19 cellular contexts compared by ENCODE assay signal in genomic region chr5:101425345-101425744, GRCh38.
DNase-seq lines count a peak whose midpoint lies in the region; ATAC-seq and TF ChIP-seq lines count a peak whose summit lies in the region.
"Had no signal": no experiment of that assay in that cellular context is flagged by ENCODE, and none has a peak within 500 bp of the region (broad histone marks: within the 10 kb centered on the region; RNA-seq: fewer than 3 reads in every experiment).

No MANE protein-coding gene starts in this region.

- no peaks in the 10 kb centered on the region for H3F3A ChIP-seq in SK-N-SH (replicated peaks; ENCODE audit: insufficient read depth)

- TF ChIP-seq CTCF in SK-N-SH (IDR thresholded peaks at IDR 0.05) (no peak), fibroblast of lung (conservative IDR thresholded peaks at IDR 0.05 in 1 of 2, IDR thresholded peaks at IDR 0.05 in 1 of 2; ENCODE audit: low read depth in 1 of 2, low read length in 2 of 2) (no peak), WTC11 (IDR thresholded peaks at IDR 0.05) (no peak)

- 0 out of 2 replicates have a peak overlapping the region, but pooled peaks have one; percentile 47 for H2AFZ ChIP-seq in SK-N-SH (ENCODE audit: low read depth)
- no peak overlapping the region for H2AFZ ChIP-seq in fibroblast of lung (ENCODE audit: low read length)

- H3K27me3 ChIP-seq in SK-N-SH (ENCODE audit: insufficient read depth) (no peaks in the 10 kb centered on the region), fibroblast of lung (ENCODE audit: control insufficient read depth, insufficient read depth, low read length) (no peaks in the 10 kb centered on the region)
- H3K27me3 ChIP-seq: gastroesophageal sphincter, right lobe of liver had no signal

- H3K9me3 ChIP-seq in SK-N-SH, result no peaks in the 10 kb centered on the region
- no peaks in the 10 kb centered on the region for H3K9me3 ChIP-seq in fibroblast of lung (ENCODE audit: control insufficient read depth, insufficient read depth, low read depth, low read length)
- H3K9me3 ChIP-seq: gastroesophageal sphincter, right lobe of liver had no signal

- H3K4me1 ChIP-seq in SK-N-SH (ENCODE audit: control insufficient read depth in 1 of 2, insufficient read depth in 2 of 2, low read depth in 1 of 2, low read length in 1 of 2), result no peaks in the 10 kb centered on the region
- no peaks in the 10 kb centered on the region for H3K4me1 ChIP-seq in fibroblast of lung (ENCODE audit: control insufficient read depth, extremely low read depth, insufficient read depth, low read length)
- H3K4me1 ChIP-seq: gastroesophageal sphincter, right lobe of liver had no signal

- peaks cover 4% of the 10 kb centered on the region for H3K9me3 Mint-ChIP-seq in WTC11
- H3K9me3 Mint-ChIP-seq in activated T-cell treated with anti-CD3 and anti-CD28 coated beads, Interleukin-2, amount 50 U/mL, for 4 hours, result no peaks in the 10 kb centered on the region
- H3K9me3 Mint-ChIP-seq: activated CD4-positive, alpha-beta T cell treated with anti-CD3 and anti-CD28 coated beads, Interleukin-2, amount 10 ng/mL, durations not matched to agents 24 days and 14 days; stimulated activated naive CD8-positive, alpha-beta T cell treated with anti-CD3 and anti-CD28 coated beads, Interleukin-15, amount 100 ng/mL, for 72 hours had no signal

- H3K4me1 Mint-ChIP-seq in WTC11, result no peaks in the 10 kb centered on the region
- no peaks in the 10 kb centered on the region for H3K4me1 Mint-ChIP-seq in activated T-cell treated with anti-CD3 and anti-CD28 coated beads, Interleukin-2, amount 50 U/mL, for 4 hours (ENCODE audit: low read depth)
- H3K4me1 Mint-ChIP-seq: activated CD4-positive, alpha-beta T cell treated with anti-CD3 and anti-CD28 coated beads, Interleukin-2, amount 10 ng/mL, durations not matched to agents 24 days and 14 days; stimulated activated naive CD8-positive, alpha-beta T cell treated with anti-CD3 and anti-CD28 coated beads, Interleukin-15, amount 100 ng/mL, for 72 hours had no signal

- intact Hi-C loops in sciatic nerve (cut with DNase I), result no loop called here

- H3K27ac Mint-ChIP-seq in WTC11, result no peak overlapping the region
- H3K27ac Mint-ChIP-seq: activated CD4-positive, alpha-beta T cell treated with anti-CD3 and anti-CD28 coated beads, Interleukin-2, amount 10 ng/mL, durations not matched to agents 24 days and 14 days; stimulated activated naive CD8-positive, alpha-beta T cell treated with anti-CD3 and anti-CD28 coated beads, Interleukin-15, amount 100 ng/mL, for 72 hours had no signal

- H3K36me3 Mint-ChIP-seq in WTC11, result no peaks in the 10 kb centered on the region
- no peaks in the 10 kb centered on the region for H3K36me3 Mint-ChIP-seq in activated T-cell treated with anti-CD3 and anti-CD28 coated beads, Interleukin-2, amount 50 U/mL, for 4 hours (ENCODE audit: insufficient read depth)

- ATAC-seq in SK-N-SH treated with all-trans-retinoic acid at 6 μM for 48 hours (no peak), sciatic nerve (peak; percentile 78), WTC11 (no peak), GM21381 (IDR thresholded peaks at IDR 0.05; ENCODE audit: unreplicated experiment) (no peak)
- ATAC-seq in activated T-cell treated with anti-CD3 and anti-CD28 coated beads, Interleukin-2, amount 50 U/mL, for 4 hours, result no peak
- ATAC-seq: gastroesophageal sphincter; GM12878; right lobe of liver; stimulated activated naive CD8-positive, alpha-beta T cell treated with anti-CD3 and anti-CD28 coated beads, Interleukin-15, amount 100 ng/mL, for 72 hours had no signal

- no peaks in the 10 kb centered on the region for H3K9me2 ChIP-seq in SK-N-SH

- POLR2A ChIA-PET in SK-N-SH (lab: Yijun Ruan, JAX), result no interaction called here
- POLR2A ChIA-PET in WTC11 (lab: Charles Lee), result no interaction called here

- H3K9ac ChIP-seq in SK-N-SH (no peak overlapping the region), fibroblast of lung (ENCODE audit: insufficient read depth, low read length) (no peak overlapping the region)

- DNase-seq in SK-N-SH (no peak), fibroblast of lung (ENCODE audit: low read depth in 2 of 2) (peak; percentile 23 to 33), sciatic nerve (ENCODE audit: low spot score) (no peak), WTC11 (ENCODE audit: low spot score) (no peak), NCI-H510A (lab: John Stamatoyannopoulos, UW) (no peak)
- DNase-seq in activated T-cell treated with anti-CD3 and anti-CD28 coated beads, Interleukin-2, amount 50 U/mL, for 4 hours, result no peak
- DNase-seq: 8988T; activated CD4-positive, alpha-beta T cell treated with anti-CD3 and anti-CD28 coated beads, Interleukin-2, amount 10 ng/mL, durations not matched to agents 24 days and 14 days; activated effector memory CD4-positive, alpha-beta T cell treated with anti-CD3 and anti-CD28 coated beads, Interleukin-2, amount 50 U/mL, for 16 hours; C1 segment of cervical spinal cord; left cardiac atrium; NCI-H146; right lobe of liver; stimulated activated CD4-positive, alpha-beta T cell treated with anti-CD3 and anti-CD28 coated beads, Interleukin-2, amount 100 ng/mL, for 24 hours; stimulated activated naive CD8-positive, alpha-beta T cell treated with anti-CD3 and anti-CD28 coated beads, Interleukin-15, amount 100 ng/mL, for 72 hours had no signal

- no peak for TF ChIP-seq EP300 in SK-N-SH (IDR thresholded peaks at IDR 0.05; ENCODE audit: borderline replicate concordance in 1 of 2, low read depth in 1 of 2, low read length in 1 of 2)

- CTCF ChIA-PET in SK-N-SH (lab: Yijun Ruan, JAX), result no interaction called here
- CTCF ChIA-PET in WTC11 (lab: Charles Lee), result no interaction called here

- H3K4me3 ChIP-seq in SK-N-SH (ENCODE audit: low read depth in 2 of 2, low read length in 1 of 2), result no peak overlapping the region
- no peak overlapping the region for H3K4me3 ChIP-seq in fibroblast of lung (replicated peaks in 1 of 4; ENCODE audit: control extremely low read depth in 1 of 4, insufficient read depth in 1 of 4, low read depth in 3 of 4, low read length in 4 of 4)
- H3K4me3 ChIP-seq: gastroesophageal sphincter, GM12878, right lobe of liver had no signal

- H4K20me1 ChIP-seq in SK-N-SH (ENCODE audit: insufficient read depth) (no peaks in the 10 kb centered on the region), fibroblast of lung (ENCODE audit: control insufficient read depth, extremely low read depth, insufficient read depth, low read length) (no peaks in the 10 kb centered on the region)

- no peak overlapping the region for H3K4me3 Mint-ChIP-seq in WTC11
- no peak overlapping the region for H3K4me3 Mint-ChIP-seq in activated T-cell treated with anti-CD3 and anti-CD28 coated beads, Interleukin-2, amount 50 U/mL, for 4 hours
- H3K4me3 Mint-ChIP-seq: activated CD4-positive, alpha-beta T cell treated with anti-CD3 and anti-CD28 coated beads, Interleukin-2, amount 10 ng/mL, durations not matched to agents 24 days and 14 days; stimulated activated naive CD8-positive, alpha-beta T cell treated with anti-CD3 and anti-CD28 coated beads, Interleukin-15, amount 100 ng/mL, for 72 hours had no signal

- H3K27ac ChIP-seq in SK-N-SH (ENCODE audit: low read depth in 2 of 2, low read length in 1 of 2) (no peak overlapping the region), fibroblast of lung (ENCODE audit: insufficient read depth, low read length) (no peak overlapping the region)
- H3K27ac ChIP-seq: gastroesophageal sphincter, right lobe of liver had no signal

- H3K79me2 ChIP-seq in SK-N-SH (ENCODE audit: insufficient read depth), result no peaks in the 10 kb centered on the region
- H3K79me2 ChIP-seq in fibroblast of lung (ENCODE audit: control insufficient read depth, insufficient read depth, low read length), result no peaks in the 10 kb centered on the region

- H3K36me3 ChIP-seq in SK-N-SH (replicated peaks in 1 of 2; ENCODE audit: control insufficient read depth in 1 of 2, insufficient read depth in 2 of 2, low read length in 1 of 2) (no peaks in the 10 kb centered on the region), fibroblast of lung (ENCODE audit: control insufficient read depth, insufficient read depth, low read length) (no peaks in the 10 kb centered on the region)
- H3K36me3 ChIP-seq: gastroesophageal sphincter, right lobe of liver had no signal

- H3K27me3 Mint-ChIP-seq in WTC11 (ENCODE audit: low read depth), result no peaks in the 10 kb centered on the region
- peaks cover 2% of the 10 kb centered on the region for H3K27me3 Mint-ChIP-seq in activated T-cell treated with anti-CD3 and anti-CD28 coated beads, Interleukin-2, amount 50 U/mL, for 4 hours (ENCODE audit: low read depth)
- H3K27me3 Mint-ChIP-seq: activated CD4-positive, alpha-beta T cell treated with anti-CD3 and anti-CD28 coated beads, Interleukin-2, amount 10 ng/mL, durations not matched to agents 24 days and 14 days; stimulated activated naive CD8-positive, alpha-beta T cell treated with anti-CD3 and anti-CD28 coated beads, Interleukin-15, amount 100 ng/mL, for 72 hours had no signal

- H3K4me2 ChIP-seq in SK-N-SH, result no peak overlapping the region
- H3K4me2 ChIP-seq in fibroblast of lung (ENCODE audit: extremely low read depth, insufficient read depth, low read length), result no peak overlapping the region

- no peak for TF ChIP-seq RAD21 in SK-N-SH (IDR thresholded peaks at IDR 0.05; ENCODE audit: low read length)

TF ChIP-seq in SK-N-SH, 30 proteins besides CTCF, POLR2A, EP300 and RAD21 (continues in another document):
- TF ChIP-seq MAX (IDR thresholded peaks at IDR 0.05; ENCODE audit: low read depth) (no peak), RFX5 (IDR thresholded peaks at IDR 0.05; ENCODE audit: low read length) (no peak), MXI1 (IDR thresholded peaks at IDR 0.05; ENCODE audit: low read depth, low read length) (no peak)

TF ChIP-seq in SK-N-SH treated with all-trans-retinoic acid at 6 μM for 48 hours, 23 proteins besides CTCF, POLR2A, EP300 and RAD21:
- TF ChIP-seq ISL1 (CRISPR knock-in tag; IDR thresholded peaks at IDR 0.05), result no peak

TF ChIP-seq in WTC11, 78 proteins besides CTCF, POLR2A, EP300 and RAD21 (continues in another document):
- TF ChIP-seq GRHL2 (CRISPR knock-in tag; IDR thresholded peaks at IDR 0.05; ENCODE audit: insufficient replicate concordance, severe bottlenecking) (no peak), MAX (CRISPR knock-in tag; IDR thresholded peaks at IDR 0.05) (no peak), FOXP1 (CRISPR knock-in tag; IDR thresholded peaks at IDR 0.05; ENCODE audit: borderline replicate concordance) (no peak), ZNF263 (CRISPR knock-in tag; IDR thresholded peaks at IDR 0.05; ENCODE audit: low read depth) (no peak), ELF4 (CRISPR knock-in tag; IDR thresholded peaks at IDR 0.05; ENCODE audit: low read depth) (no peak), CDX4 (CRISPR knock-in tag; IDR thresholded peaks at IDR 0.05; ENCODE audit: borderline replicate concordance) (no peak)

Comparison
In these comparisons a context has a peak if more than half of its experiments do, and no peak if none do; other contexts are left out.
1. DNase-seq: peak in fibroblast of lung (2 of 2); none in SK-N-SH (single experiment), sciatic nerve (single experiment), WTC11 (single experiment), NCI-H510A (single experiment) and activated T-cell treated with anti-CD3 and anti-CD28 coated beads, Interleukin-2, amount 50 U/mL, for 4 hours (single experiment).